Comparison of ENCODE assay signal across 7 cellular contexts in genomic region chr12:62934799-62935674, GRCh38. TPM values are rescaled to one million over a fixed set of nuclear protein-coding genes. Genes with fewer than 3 reads are reported as not detected.
DNase-seq lines count a peak whose midpoint lies in the region; ATAC-seq and TF ChIP-seq lines count a peak whose summit lies in the region.

PPM1H (minus strand) TSS chr12:62935150; CDS start chr12:62934736, 414 bp downstream.

- POLR2A ChIA-PET in IMR-90 (lab: Charles Lee; ENCODE audit: unreplicated experiment): no interaction called here
- POLR2A ChIA-PET in PC-3 (lab: Charles Lee; ENCODE audit: unreplicated experiment): interaction anchor here (0.6 kb wide), 2 partner anchors 10 to 135 kb away, joined by 3 read pairs; no protein-coding TSS in a partner anchor

- H3K9ac ChIP-seq in IMR-90 (ENCODE audit: low read depth, low read length) (no peak within 1 kb of the TSS), PC-3 (ENCODE audit: low read length) (peak within 1 kb of the TSS; percentile 62)

- H3K36me3 ChIP-seq in IMR-90 (ENCODE audit: control insufficient read depth, insufficient read depth, low read length): no peaks in the 10 kb centered on the region
- H3K36me3 ChIP-seq in PC-3 (ENCODE audit: low read depth, low read length): no peaks in the 10 kb centered on the region
- no peaks in the 10 kb centered on the region for H3K36me3 ChIP-seq in psoas muscle (ENCODE audit: insufficient read depth in 1 of 2, low read depth in 1 of 2)

- H3K9me2 ChIP-seq in PC-3 (replicated peaks; ENCODE audit: low read length): no peaks in the 10 kb centered on the region

- no peak within 1 kb of the TSS for H4K91ac ChIP-seq in IMR-90 (ENCODE audit: insufficient read depth, low read depth, low read length)

- DNase-seq in GM10266 (ENCODE audit: extremely low spot score): peak; percentile 72
- peak; percentile 11 for DNase-seq in IMR-90
- peak; percentile 89 for DNase-seq in PC-3
- peak; percentile 71 for DNase-seq in astrocyte of the hippocampus (ENCODE audit: low read depth, low spot score)
- peak; percentile 14 to 85 (median 69) for DNase-seq in hypothalamus (lab: John Stamatoyannopoulos, UW)
- DNase-seq in psoas muscle: peak; percentile 58 to 83

- dilution Hi-C loops in IMR-90 (cut with HindIII; ENCODE audit: low sequenced_read_pairs, unreplicated experiment): no loop called here

- H2AK5ac ChIP-seq in IMR-90 (ENCODE audit: low read depth, low read length): no peak within 1 kb of the TSS

- H2BK20ac ChIP-seq in IMR-90 (ENCODE audit: low read depth, low read length): no peak within 1 kb of the TSS

- H4K20me1 ChIP-seq in IMR-90 (ENCODE audit: insufficient read depth, low read length) (no peaks in the 10 kb centered on the region), PC-3 (ENCODE audit: low read length) (no peaks in the 10 kb centered on the region)

- peak; percentile 69 for ATAC-seq in GM21786 (IDR thresholded peaks at IDR 0.05; ENCODE audit: unreplicated experiment)
- ATAC-seq in IMR-90 (ENCODE audit: low read depth): peak; percentile 86
- peak; percentile 80 for ATAC-seq in PC-3
- peak; percentile 83 to 91 (median 87) for ATAC-seq in psoas muscle

- no peaks in the 10 kb centered on the region for H3F3A ChIP-seq in PC-3 (ENCODE audit: low read length, unreplicated experiment)

- in situ Hi-C loops in IMR-90 (cut with MboI; ENCODE audit: low sequenced_read_pairs): no loop called here

- H3K4me3 ChIP-seq in IMR-90 (ENCODE audit: insufficient read depth, low read depth, low read length): peak within 1 kb of the TSS; percentile 60
- peak within 1 kb of the TSS; percentile 82 for H3K4me3 ChIP-seq in PC-3 (ENCODE audit: low read length)
- peak within 1 kb of the TSS; percentile 89 for H3K4me3 ChIP-seq in psoas muscle

- H3K27me3 ChIP-seq in IMR-90 (ENCODE audit: control insufficient read depth, insufficient read depth, low read length): peaks cover 36% of the 10 kb centered on the region
- H3K27me3 ChIP-seq in PC-3 (ENCODE audit: low read length): no peaks in the 10 kb centered on the region
- peaks cover 0 to 3% (median 0%) of the 10 kb centered on the region in 3 donors for H3K27me3 ChIP-seq in psoas muscle (ENCODE audit: insufficient read depth in 3 of 3, low read length in 2 of 3)

- H2AFZ ChIP-seq in IMR-90 (replicated peaks; ENCODE audit: low read length, poor library complexity) (peak within 1 kb of the TSS; percentile 95), PC-3 (ENCODE audit: low read length) (peak within 1 kb of the TSS; percentile 87)

- peaks cover 2% of the 10 kb centered on the region; the same call in 1 of the 2 replicates for H3K4me1 ChIP-seq in IMR-90 (ENCODE audit: control insufficient read depth, insufficient read depth, low read length)
- H3K4me1 ChIP-seq in PC-3 (ENCODE audit: insufficient read depth, low read length): peaks cover 23% of the 10 kb centered on the region
- no peaks in the 10 kb centered on the region for H3K4me1 ChIP-seq in psoas muscle

- H3K27ac ChIP-seq in IMR-90 (ENCODE audit: insufficient read depth, low read length) (no peak within 1 kb of the TSS), PC-3 (ENCODE audit: low read length) (peak within 1 kb of the TSS; percentile 10), psoas muscle (peak within 1 kb of the TSS; percentile 48)

- H3K14ac ChIP-seq in IMR-90 (replicated peaks; ENCODE audit: low read depth, low read length): no peak within 1 kb of the TSS

- peak within 1 kb of the TSS; percentile 16; the same call in 1 of the 2 replicates for H3K23ac ChIP-seq in IMR-90 (ENCODE audit: low read depth, low read length)

- WGBS in IMR-90 (ENCODE audit: extremely low coverage in 2 of 2, insufficient read length in 1 of 2), 2 experiments: 0% methylated on average over 28 of the region's 69 CpGs; no CpG with 5 or more reads in 1 of the 2 experiments
- 1 to 2% (median 1%) methylated on average over 39 to 69 of the region's 69 CpGs for WGBS in psoas muscle, 3 donors

- no peak within 1 kb of the TSS for H3K4ac ChIP-seq in IMR-90 (ENCODE audit: low read depth, low read length)

- H3K9me3 ChIP-seq in IMR-90 (ENCODE audit: control insufficient read depth, insufficient read depth, low read length) (no peaks in the 10 kb centered on the region), PC-3 (ENCODE audit: low read length) (no peaks in the 10 kb centered on the region), psoas muscle (no peaks in the 10 kb centered on the region)

- BruUV-seq in IMR-90 (replicated peaks; lab: Mats Ljungman, UMichigan) (no TSS peak), PC-3 (replicated peaks; lab: Mats Ljungman, UMichigan) (no TSS peak)

- peak within 1 kb of the TSS; percentile 86 for H2AK9ac ChIP-seq in IMR-90 (replicated peaks; ENCODE audit: low read depth, low read length, poor library complexity)

- no peak within 1 kb of the TSS for H2BK5ac ChIP-seq in IMR-90 (ENCODE audit: low read depth, low read length, poor library complexity, severe bottlenecking)

- no peak within 1 kb of the TSS for H2BK15ac ChIP-seq in IMR-90 (ENCODE audit: low read depth, low read length)

- no peaks in the 10 kb centered on the region for H3K79me1 ChIP-seq in IMR-90 (ENCODE audit: low read depth in 1 of 2, low read length in 2 of 2)

- H4K5ac ChIP-seq in IMR-90 (ENCODE audit: low read depth, low read length): no peak within 1 kb of the TSS

- H3K56ac ChIP-seq in IMR-90 (ENCODE audit: extremely low read depth, insufficient read depth, low read length): no peak within 1 kb of the TSS

- peak within 1 kb of the TSS; percentile 80 for H3K4me2 ChIP-seq in IMR-90 (ENCODE audit: low read depth, low read length)
- H3K4me2 ChIP-seq in PC-3 (ENCODE audit: low read length): peak within 1 kb of the TSS; percentile 90

- peak; percentile 37 for TF ChIP-seq CTCF in GM10266 (IDR thresholded peaks at IDR 0.05; ENCODE audit: control insufficient read depth, insufficient read depth, low read depth, missing control alignments)
- no peak; the same call in 1 of the 2 replicates for TF ChIP-seq CTCF in IMR-90 (conservative IDR thresholded peaks at IDR 0.05; ENCODE audit: low read depth, low read length)
- peak; percentile 75 for TF ChIP-seq CTCF in PC-3 (conservative IDR thresholded peaks at IDR 0.05; ENCODE audit: low read depth, low read length)
- peak; percentile 37 for TF ChIP-seq CTCF in psoas muscle (IDR thresholded peaks at IDR 0.05)

- no peak within 1 kb of the TSS for H2BK120ac ChIP-seq in IMR-90 (ENCODE audit: low read depth, low read length)

- H3K18ac ChIP-seq in IMR-90 (ENCODE audit: low read depth, low read length): no peak within 1 kb of the TSS

- CTCF ChIA-PET in IMR-90 (lab: Yijun Ruan, JAX): interaction anchor here (0.8 to 1.5 kb wide), 3 partner anchors 37 to 134 kb away, joined by 3 to 6 read pairs (median 3); no protein-coding TSS in a partner anchor
- CTCF ChIA-PET in PC-3 (lab: Charles Lee): interaction anchor here (0.6 to 3.8 kb wide), 5 partner anchors 13 to 135 kb away, joined by 3 to 19 read pairs (median 4); no protein-coding TSS in a partner anchor

- peaks cover 43% of the 10 kb centered on the region for H3K79me2 ChIP-seq in PC-3 (ENCODE audit: low read length)

- no peak for TF ChIP-seq RAD21 in IMR-90 (IDR thresholded peaks at IDR 0.05; ENCODE audit: low read length)

- no peaks in the 10 kb centered on the region for H3K9me1 ChIP-seq in IMR-90 (ENCODE audit: insufficient read depth, low read length)

- TF ChIP-seq POLR2A in IMR-90 (IDR thresholded peaks at IDR 0.05; ENCODE audit: low read depth, low read length): no peak

- H4K8ac ChIP-seq in IMR-90 (ENCODE audit: low read depth in 2 of 2, low read length in 2 of 2): no peak within 1 kb of the TSS

- intact Hi-C loops in IMR-90 (cut with micrococcal nuclease): loop anchor here (1.0 to 10.0 kb wide), 2 partner anchors 122 to 350 kb away; no protein-coding TSS in a partner anchor
- intact Hi-C loops in PC-3 (cut with micrococcal nuclease): loop anchor here (1.0 to 10.0 kb wide), 6 partner anchors 31 to 500 kb away; no protein-coding TSS in a partner anchor
- intact Hi-C loops in psoas muscle (cut with DNase I): loop anchor here in 1 of 2 donors (5.0 to 10.0 kb wide), 2 partner anchors 88 to 120 kb away; no protein-coding TSS in a partner anchor

TF ChIP-seq in IMR-90, 13 proteins besides CTCF, POLR2A, EP300 and RAD21:
- TF ChIP-seq USF2 (IDR thresholded peaks at IDR 0.05; ENCODE audit: low read depth, low read length) (no peak), SMC3 (IDR thresholded peaks at IDR 0.05; ENCODE audit: low read depth, low read length) (no peak), ELK1 (IDR thresholded peaks at IDR 0.05; ENCODE audit: borderline replicate concordance, low read depth, low read length) (no peak), MXI1 (IDR thresholded peaks at IDR 0.05; ENCODE audit: borderline replicate concordance, low read depth, low read length) (no peak), RFX5 (IDR thresholded peaks at IDR 0.05; ENCODE audit: low read depth, low read length) (no peak), BHLHE40 (IDR thresholded peaks at IDR 0.05; ENCODE audit: low read depth, low read length) (no peak), NFE2L2 (IDR thresholded peaks at IDR 0.05; ENCODE audit: low read depth, low read length) (no peak), MAZ (IDR thresholded peaks at IDR 0.05; ENCODE audit: borderline replicate concordance, low read depth, low read length) (no peak), FOS (IDR thresholded peaks at IDR 0.05; ENCODE audit: low read depth, low read length) (no peak)

RNA-seq across cellular contexts. Expression of gene PPM1H, which starts in this region (rescaled TPM):
- total RNA-seq in IMR-90 (2012; rRNA removed): 0.18 and 0.28 TPM in 2 replicates
- polyA plus RNA-seq in IMR-90 (2012; rRNA removed): 0.14 TPM in 2 replicates
- 0.04 and 0.10 TPM in 2 replicates for polyA plus RNA-seq in IMR-90 (2012; cell fraction: cytosol; rRNA removed)
- polyA plus RNA-seq in IMR-90 (2012; cell fraction: nucleus; rRNA removed; ENCODE audit: low replicate concordance): 0.03 and 0.62 TPM in 2 replicates
- 9.8 and 12.0 TPM in 2 replicates for total RNA-seq in PC-3 (2014; rRNA removed)
- total RNA-seq in psoas muscle: 1 to 10 TPM; 1.8 to 4.3 (median 3.1) TPM
- 1 to 10 TPM in 1 of 3 donors, under 1 TPM in 2; 0.65 to 1.2 (median 0.92) TPM for polyA plus RNA-seq in psoas muscle

Comparison
In these comparisons a context has a peak if more than half of its experiments do, and no peak if none do; other contexts are left out.
1. Peak in DNase-seq, ATAC-seq, H3K4me3 ChIP-seq and H3K4me2 ChIP-seq in IMR-90; RNA of the gene not detected or under 1 TPM.
2. DNase-seq: peak in every context shown above with its lines; median percentile 89 in PC-3; 72 in GM10266; 71 in astrocyte of the hippocampus; 70 in psoas muscle; 69 in hypothalamus; 11 in IMR-90.